Comparison of ENCODE assay signal across 9 cellular contexts in the genomic region with DNA sequence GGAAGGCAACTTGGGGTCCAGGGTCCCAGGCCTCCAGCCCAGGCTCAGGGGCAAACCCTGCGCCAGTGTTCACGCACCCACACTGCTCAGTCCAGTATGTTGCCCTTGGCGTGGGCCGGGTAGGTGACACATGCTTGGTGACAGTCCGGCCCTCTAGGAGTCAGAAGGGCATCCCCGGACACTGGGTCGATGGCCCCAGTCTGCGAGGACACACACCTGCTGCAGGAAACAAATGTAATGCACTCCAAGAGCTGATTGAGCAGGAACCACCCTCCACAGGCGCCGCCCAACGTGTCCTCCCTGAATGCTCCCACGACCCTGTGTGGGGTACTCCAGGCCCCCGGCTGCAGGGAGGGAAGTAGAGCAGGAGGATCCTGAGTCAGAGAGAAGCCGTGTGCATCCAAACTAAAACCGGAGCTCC.
A peak's percentile ranks its signal among the peaks of the same experiment; 100 is the strongest.
DNase-seq lines count a peak whose midpoint lies in the region; ATAC-seq and TF ChIP-seq lines count a peak whose summit lies in the region.
"Had no signal": no experiment of that assay in that cellular context is flagged by ENCODE, and none has a peak within 500 bp of the region (broad histone marks: within the 10 kb centered on the region; RNA-seq: fewer than 3 reads in every experiment).

No MANE protein-coding gene starts in this region.

- no peak for TF ChIP-seq CTCF in right atrium auricular region (IDR thresholded peaks at IDR 0.05)
- no peak for TF ChIP-seq CTCF in heart right ventricle (IDR thresholded peaks at IDR 0.05)

- peak overlapping the region; percentile 72 for H4K8ac ChIP-seq in neuronal stem cell (ENCODE audit: low read depth, low read length)

- no peak overlapping the region for H3K4me3 ChIP-seq in right atrium auricular region
- no peak overlapping the region for H3K4me3 ChIP-seq in heart right ventricle
- H3K4me3 ChIP-seq in neuronal stem cell (ENCODE audit: low read length in 2 of 2) = no peak overlapping the region

- H2AFZ ChIP-seq in neuronal stem cell (ENCODE audit: low read length) = no peak overlapping the region

- H3K27me3 ChIP-seq in right atrium auricular region = no peaks in the 10 kb centered on the region
- H3K27me3 ChIP-seq in heart right ventricle = no peaks in the 10 kb centered on the region
- peaks cover 0 to 20% (median 0%) of the 10 kb centered on the region in 3 experiments for H3K27me3 ChIP-seq in neuronal stem cell (ENCODE audit: control insufficient read depth in 3 of 3, insufficient read depth in 3 of 3, low read depth in 1 of 3, low read length in 3 of 3)

- H3K18ac ChIP-seq in neuronal stem cell (ENCODE audit: low read length) = peak overlapping the region; percentile 85

- peak overlapping the region; percentile 59 for H3K4ac ChIP-seq in neuronal stem cell (ENCODE audit: low read length)

- H3K9me3 ChIP-seq in right atrium auricular region = no peaks in the 10 kb centered on the region
- no peaks in the 10 kb centered on the region for H3K9me3 ChIP-seq in heart right ventricle
- H3K9me3 ChIP-seq in neuronal stem cell (replicated peaks in 1 of 2; ENCODE audit: control insufficient read depth in 2 of 2, insufficient read depth in 1 of 2, low read depth in 1 of 2, low read length in 2 of 2) = peaks cover 0 to 3% of the 10 kb centered on the region in 2 donors

- H4K91ac ChIP-seq in neuronal stem cell (ENCODE audit: low read depth, low read length, poor library complexity) = peak overlapping the region; percentile 41

- H2BK12ac ChIP-seq in neuronal stem cell (ENCODE audit: low read length) = peak overlapping the region; percentile 75

- peaks cover 0 to 32% of the 10 kb centered on the region in 2 donors for H3K4me1 ChIP-seq in right atrium auricular region
- peaks cover 6 to 51% (median 29%) of the 10 kb centered on the region in 9 donors for H3K4me1 ChIP-seq in heart right ventricle
- peaks cover 0 to 12% of the 10 kb centered on the region in 2 donors for H3K4me1 ChIP-seq in neuronal stem cell (ENCODE audit: control insufficient read depth in 2 of 2, insufficient read depth in 1 of 2, low read depth in 1 of 2, low read length in 2 of 2)

- no peak overlapping the region for H3K27ac ChIP-seq in right atrium auricular region
- peak overlapping the region in 6 of 10 donors; percentile 44 to 77 (median 64) for H3K27ac ChIP-seq in heart right ventricle
- no peak overlapping the region for H3K27ac ChIP-seq in neuronal stem cell (replicated peaks; ENCODE audit: low read length)

- peak overlapping the region; percentile 97 for H2AK5ac ChIP-seq in neuronal stem cell (ENCODE audit: low read depth, low read length)

- no peak overlapping the region for H3K4me2 ChIP-seq in neuronal stem cell (ENCODE audit: insufficient read depth, low read length, poor library complexity, severe bottlenecking)

- WGBS in heart right ventricle, 2 donors = 52 to 65% methylated on average over 15 of the region's 15 CpGs
- WGBS in neuronal stem cell (ENCODE audit: extremely low coverage in 2 of 2, insufficient read length in 2 of 2, insufficient replicate concordance in 1 of 2), 2 donors = no CpG with 5 or more reads among the region's 15 CpGs

- no peak overlapping the region for H3K23ac ChIP-seq in neuronal stem cell (ENCODE audit: low read depth, low read length, poor library complexity)

- no peak overlapping the region for H3K9ac ChIP-seq in neuronal stem cell (ENCODE audit: low read depth, low read length, poor library complexity)

- H3K36me3 ChIP-seq in right atrium auricular region = no peaks in the 10 kb centered on the region
- H3K36me3 ChIP-seq in heart right ventricle = no peaks in the 10 kb centered on the region
- no peaks in the 10 kb centered on the region for H3K36me3 ChIP-seq in neuronal stem cell (replicated peaks in 1 of 2; ENCODE audit: control insufficient read depth in 2 of 2, insufficient read depth in 2 of 2, low read length in 2 of 2)

- H2BK120ac ChIP-seq in neuronal stem cell (ENCODE audit: low read depth, low read length) = no peak overlapping the region

- H2BK5ac ChIP-seq in neuronal stem cell (ENCODE audit: low read length) = peak overlapping the region; percentile 75

- ATAC-seq in Right ventricle myocardium inferior (peak; percentile 56), heart right ventricle (peak; percentile 37 to 78 (median 52)), HG03139 (IDR thresholded peaks at IDR 0.05; ENCODE audit: unreplicated experiment) (no peak), HG02840 (IDR thresholded peaks at IDR 0.05; ENCODE audit: low FRiP score, unreplicated experiment) (no peak), GM18861 (IDR thresholded peaks at IDR 0.05; ENCODE audit: unreplicated experiment) (no peak)

- peak overlapping the region; percentile 72 for H3K14ac ChIP-seq in neuronal stem cell (ENCODE audit: low read length)

- no peak for DNase-seq in Right ventricle myocardium inferior (ENCODE audit: missing footprints)
- DNase-seq in right atrium auricular region (ENCODE audit: low spot score) = no peak
- DNase-seq in heart right ventricle = peak in 1 of 2 donors; percentile 44
- no peak for DNase-seq in neuronal stem cell (ENCODE audit: low spot score)
- DNase-seq in HT-29 (ENCODE audit: low spot score) = no peak
- DNase-seq: cortex of kidney had no signal

- no peaks in the 10 kb centered on the region for H3K79me1 ChIP-seq in neuronal stem cell (ENCODE audit: low read depth, low read length)

- H2BK15ac ChIP-seq in neuronal stem cell (ENCODE audit: low read length) = peak overlapping the region; percentile 88

- intact Hi-C loops in Right ventricle myocardium inferior (cut with DNase I) = loop anchor here (2.0 kb wide), 1 partner anchor 83 kb away; no protein-coding TSS in a partner anchor
- intact Hi-C loops in heart right ventricle (cut with DNase I) = loop anchor here in 5 of 10 donors (5.0 to 10.0 kb wide), 3 partner anchors 85 to 118 kb away; no protein-coding TSS in a partner anchor

Comparison
In these comparisons a context has a peak if more than half of its experiments do, and no peak if none do; other contexts are left out.
1. H3K27ac ChIP-seq: peak in heart right ventricle (6 of 10); none in right atrium auricular region (0 of 2) and neuronal stem cell (single experiment).
2. ATAC-seq: peak in Right ventricle myocardium inferior (single experiment) and heart right ventricle (8 of 8); none in HG03139 (single experiment), HG02840 (single experiment) and GM18861 (single experiment).